20 cellular contexts compared by ENCODE assay signal in the genomic region with DNA sequence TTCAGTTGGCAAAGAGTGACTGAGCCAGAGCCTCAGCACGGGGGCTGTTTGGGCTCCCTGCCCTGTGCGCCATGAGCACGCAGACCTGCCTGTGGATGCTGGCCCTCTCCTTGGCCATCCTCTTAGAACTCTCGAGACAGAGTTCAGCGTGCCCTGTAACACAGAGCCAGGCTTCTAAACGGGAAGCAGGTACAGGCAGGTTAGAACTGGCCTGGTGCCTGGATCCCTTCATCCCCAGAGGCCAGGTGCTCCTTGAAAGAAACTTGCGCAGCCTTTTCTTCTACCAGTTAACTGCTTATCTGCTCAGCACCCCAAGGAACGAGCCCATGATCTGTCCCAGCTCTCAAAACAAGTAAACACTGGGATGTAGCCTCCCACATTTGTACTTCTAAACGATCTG. TPM values are rescaled to one million over a fixed set of nuclear protein-coding genes. Genes with fewer than 3 reads are reported as not detected.
"Had no signal": no experiment of that assay in that cellular context is flagged by ENCODE, and none has a peak within 500 bp of the region (broad histone marks: within the 10 kb centered on the region; RNA-seq: fewer than 3 reads in every experiment).

No MANE protein-coding gene starts in this region.

- H3K9me3 Mint-ChIP-seq: naive thymus-derived CD4-positive, alpha-beta T cell had no signal

- H3K36me3 ChIP-seq: colonic mucosa, thyroid gland had no signal

- FAIRE-seq: frontal cortex, islet of Langerhans, small intestine had no signal

- H3K4me3 ChIP-seq: colonic mucosa, heart left ventricle, right atrium auricular region, suprapubic skin, thyroid gland, upper lobe of left lung, vagina had no signal

- H3K4me1 ChIP-seq: colonic mucosa, heart left ventricle, right atrium auricular region, thyroid gland, upper lobe of left lung, vagina had no signal

- DNase-seq: colonic mucosa; dermis blood vessel endothelial cell; heart left ventricle; hypothalamus; mammary epithelial cell; naive thymus-derived CD4-positive, alpha-beta T cell; small intestine; stimulated activated CD4-positive, alpha-beta T cell treated with anti-CD3 and anti-CD28 coated beads, Interleukin-2, amount 100 ng/mL, for 48 hours; stimulated activated naive CD8-positive, alpha-beta T cell treated with anti-CD3 and anti-CD28 coated beads, Interleukin-15, Interleukin-2, amounts not matched to agents 100 U/mL and 50 U/mL, for 24 hours; thyroid gland; upper lobe of left lung had no signal

- ATAC-seq: heart left ventricle; left lobe of liver; naive thymus-derived CD4-positive, alpha-beta T cell; stimulated activated naive CD8-positive, alpha-beta T cell treated with anti-CD3 and anti-CD28 coated beads, Interleukin-15, Interleukin-2, amounts not matched to agents 100 U/mL and 50 U/mL, for 24 hours had no signal

- H3K4me3 Mint-ChIP-seq: naive thymus-derived CD4-positive, alpha-beta T cell had no signal

- H3K27me3 Mint-ChIP-seq: naive thymus-derived CD4-positive, alpha-beta T cell had no signal

- H3K27me3 ChIP-seq: colonic mucosa, heart left ventricle, neutrophil, right atrium auricular region, suprapubic skin, thyroid gland, upper lobe of left lung, vagina had no signal

- H3K27ac ChIP-seq: colonic mucosa, heart left ventricle, neutrophil, right atrium auricular region, suprapubic skin, thyroid gland, upper lobe of left lung, vagina had no signal

- H3K9me3 ChIP-seq: colonic mucosa, heart left ventricle, neutrophil, right atrium auricular region, suprapubic skin, thyroid gland, upper lobe of left lung, vagina had no signal

- H3K27ac Mint-ChIP-seq: naive thymus-derived CD4-positive, alpha-beta T cell had no signal

RNA-seq across cellular contexts. Expression of a gene that starts 23.8 kb away (rescaled TPM):
- total RNA-seq: mesenteric fat pad, mononuclear cell had no signal

RNA-seq across cellular contexts. Expression of a gene that starts 35.0 kb away (rescaled TPM):
- total RNA-seq: colonic mucosa; dermis blood vessel endothelial cell; mesenteric fat pad; mononuclear cell; naive thymus-derived CD4-positive, alpha-beta T cell; suprapubic skin; upper lobe of left lung; vagina had no signal
- polyA plus RNA-seq: heart left ventricle; mammary epithelial cell; naive thymus-derived CD4-positive, alpha-beta T cell had no signal
